Comparison of ENCODE assay signal across 19 cellular contexts in the genomic region with DNA sequence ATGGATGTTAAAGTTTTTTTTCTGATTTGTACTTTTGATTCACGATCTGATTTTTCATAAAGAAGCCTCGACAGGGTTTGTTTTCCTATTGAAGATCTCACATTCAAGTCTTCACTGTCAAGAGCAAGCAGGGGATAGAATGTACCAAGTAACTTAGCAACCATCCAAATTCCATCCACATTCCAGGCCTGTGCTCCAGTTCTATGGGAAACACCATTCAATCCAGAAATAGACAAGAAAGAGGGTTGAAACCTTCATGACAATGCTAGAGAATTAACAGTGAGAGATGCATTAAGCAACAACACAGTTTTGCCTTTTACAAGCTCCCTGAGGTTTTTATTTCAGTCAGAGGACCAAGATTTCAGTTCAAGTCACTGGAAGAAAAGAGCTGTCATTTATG.
A peak's percentile ranks its signal among the peaks of the same experiment; 100 is the strongest.
DNase-seq lines count a peak whose midpoint lies in the region; ATAC-seq and TF ChIP-seq lines count a peak whose summit lies in the region.
"Had no signal": no experiment of that assay in that cellular context is flagged by ENCODE, and none has a peak within 500 bp of the region (broad histone marks: within the 10 kb centered on the region; RNA-seq: fewer than 3 reads in every experiment).

No MANE protein-coding gene starts in this region.

- peaks cover 18% of the 10 kb centered on the region for H3K4me1 ChIP-seq in HUES48 (ENCODE audit: control insufficient read depth, insufficient read depth, low read length)
- H3K4me1 ChIP-seq: parathyroid adenoma, upper lobe of right lung had no signal

- H3K27me3 ChIP-seq in HUES48 (ENCODE audit: control insufficient read depth, insufficient read depth, low read length): no peaks in the 10 kb centered on the region
- H3K27me3 ChIP-seq: ascending aorta, upper lobe of right lung had no signal

- H3K9ac ChIP-seq in HUES48 (ENCODE audit: low read depth, low read length): no peak overlapping the region
- H3K9ac ChIP-seq: parathyroid adenoma had no signal

- H3K9me3 ChIP-seq in HUES48 (ENCODE audit: control insufficient read depth, insufficient read depth, low read length): no peaks in the 10 kb centered on the region
- H3K9me3 ChIP-seq: ascending aorta, upper lobe of right lung had no signal

- H3K36me3 Mint-ChIP-seq in chondrocyte (ENCODE audit: low read depth): no peaks in the 10 kb centered on the region

- H3K27ac Mint-ChIP-seq in chondrocyte (ENCODE audit: unreplicated experiment): peak overlapping the region; percentile 83
- H3K27ac Mint-ChIP-seq: B cell had no signal

- ATAC-seq in esophagus mucosa (no peak), HG03439 (IDR thresholded peaks at IDR 0.05; ENCODE audit: unreplicated experiment) (no peak), HG03095 (IDR thresholded peaks at IDR 0.05; ENCODE audit: unreplicated experiment) (no peak)
- ATAC-seq: upper lobe of right lung had no signal

- H3K9me3 Mint-ChIP-seq in chondrocyte (ENCODE audit: low read depth): peaks cover 2% of the 10 kb centered on the region

- H3K27ac ChIP-seq in HUES48 (ENCODE audit: low read depth, low read length): peak overlapping the region; percentile 53
- H3K27ac ChIP-seq: parathyroid adenoma, upper lobe of right lung had no signal

- H3K4me1 Mint-ChIP-seq in chondrocyte (ENCODE audit: low read depth): peaks cover 69% of the 10 kb centered on the region
- H3K4me1 Mint-ChIP-seq: B cell had no signal

- no peak for DNase-seq in chondrocyte (ENCODE audit: low spot score)
- peak; percentile 23 for DNase-seq in iPS-NIHi11 (ENCODE audit: low spot score)
- peak; percentile 36 for DNase-seq in pons (ENCODE audit: low spot score)
- DNase-seq in NCI-H2081 treated with DMSO at 0.1 percent for 48 hours (lab: John Stamatoyannopoulos, UW): no peak
- DNase-seq: DMS 273 treated with DMSO at 0.1 percent for 48 hours; head of caudate nucleus; NCI-H1930; NCI-H82; stimulated activated CD4-positive, alpha-beta T cell treated with anti-CD3 and anti-CD28 coated beads, Interleukin-1b, Interleukin-23, amount 100 ng/mL, for 48 hours; stimulated activated CD8-positive, alpha-beta memory T cell treated with anti-CD3 and anti-CD28 coated beads, Interleukin-4, amount 100 ng/mL, for 48 hours; upper lobe of right lung had no signal

- no peaks in the 10 kb centered on the region for H3K27me3 Mint-ChIP-seq in chondrocyte (ENCODE audit: low read depth)
- H3K27me3 Mint-ChIP-seq: B cell had no signal

- H3K4me3 ChIP-seq in HUES48 (ENCODE audit: low read depth, low read length): no peak overlapping the region
- H3K4me3 ChIP-seq: ascending aorta, lung, upper lobe of right lung had no signal

- TF ChIP-seq CTCF in chondrocyte (IDR thresholded peaks at IDR 0.05): no peak

- H3K36me3 ChIP-seq in HUES48 (ENCODE audit: control insufficient read depth, insufficient read depth, low read length): no peaks in the 10 kb centered on the region
- H3K36me3 ChIP-seq: ascending aorta, upper lobe of right lung had no signal

- peak overlapping the region; percentile 21 for H3K4me3 Mint-ChIP-seq in chondrocyte (ENCODE audit: unreplicated experiment)
- H3K4me3 Mint-ChIP-seq: B cell had no signal

Comparison
In these comparisons a context has a peak if more than half of its experiments do, and no peak if none do; other contexts are left out.
1. DNase-seq: peak in iPS-NIHi11 (single experiment) and pons (single experiment); none in chondrocyte (single experiment) and NCI-H2081 treated with DMSO at 0.1 percent for 48 hours (single experiment).